Comparison of ENCODE assay signal across 36 cellular contexts in genomic region chr13:112010714-112011113, GRCh38. TPM values are rescaled to one million over a fixed set of nuclear protein-coding genes. Genes with fewer than 3 reads are reported as not detected.
"Had no signal": no experiment of that assay in that cellular context is flagged by ENCODE, and none has a peak within 500 bp of the region (broad histone marks: within the 10 kb centered on the region; RNA-seq: fewer than 3 reads in every experiment).

No MANE protein-coding gene starts in this region.

- H3K9ac ChIP-seq: neural progenitor cell had no signal

- H3K9me3 ChIP-seq: lower lobe of right lung, ovary, right lobe of liver, testis, thyroid gland, transverse colon, upper lobe of left lung, vagina had no signal

- H3K27me3 ChIP-seq: hepatocyte, left lung, ovary, right atrium auricular region, right lobe of liver, testis, thyroid gland, transverse colon, upper lobe of left lung, vagina had no signal

- H3K4me1 ChIP-seq: left lung, lower lobe of right lung, neural progenitor cell, right atrium auricular region, right lobe of liver, stomach, testis, transverse colon, upper lobe of left lung, vagina had no signal

- DNase-seq: kidney; left colon; left lung; lower lobe of right lung; mammary epithelial cell; mesendoderm; naive B cell; natural killer cell; nephron progenitor cell; ovary; right lobe of liver; stimulated activated CD4-positive, alpha-beta T cell treated with anti-CD3 and anti-CD28 coated beads, Interleukin-12 subunit alpha, Interleukin-12 subunit beta, amount 100 ng/mL, for 4 hours; stimulated activated CD4-positive, alpha-beta T cell treated with anti-CD3 and anti-CD28 coated beads, Interleukin-15, amount 100 ng/mL, for 24 hours; stimulated activated CD4-positive, alpha-beta T cell treated with anti-CD3 and anti-CD28 coated beads, Interleukin-2, amount 100 ng/mL, for 24 hours; stimulated activated CD4-positive, alpha-beta T cell treated with anti-CD3 and anti-CD28 coated beads, Interleukin-4, amount 100 ng/mL, for 1 hour; stimulated activated naive B cell treated with anti-CD40 and anti-IgM and Interleukin-4, amounts not matched to agents 10 μg/mL and 1 μg/mL and 100 μg/mL, for 72 hours; stimulated activated naive CD8-positive, alpha-beta T cell treated with anti-CD3 and anti-CD28 coated beads, Interleukin-15, Interleukin-2, amounts not matched to agents 100 U/mL and 50 U/mL, for 24 hours; stomach; testis; thyroid gland; transverse colon; upper lobe of left lung had no signal

- H3K36me3 ChIP-seq: left lung, lower lobe of right lung, neural progenitor cell, ovary, right atrium auricular region, right lobe of liver, stomach, thyroid gland, transverse colon, upper lobe of left lung, vagina had no signal

- H3K4me2 ChIP-seq: hepatocyte, neural progenitor cell, smooth muscle cell had no signal

- FAIRE-seq: islet of Langerhans, kidney had no signal

- H2AFZ ChIP-seq: hepatocyte, neural progenitor cell had no signal

- H3K4me3 ChIP-seq: hepatocyte, left lung, lower lobe of right lung, neural progenitor cell, ovary, right atrium auricular region, right lobe of liver, smooth muscle cell, stomach, testis, thyroid gland, transverse colon, upper lobe of left lung, vagina had no signal

- H3K79me2 ChIP-seq: hepatocyte had no signal

- H3K27ac ChIP-seq: hepatocyte, left lung, lower lobe of right lung, neural progenitor cell, ovary, right atrium auricular region, right lobe of liver, stomach, testis, thyroid gland, transverse colon, upper lobe of left lung, vagina had no signal

RNA-seq across cellular contexts. Expression of gene SOX1, which starts 56.2 kb away (rescaled TPM):
- total RNA-seq: hepatocyte, kidney, left lung, liver, lower lobe of right lung, mammary epithelial cell, mesothelial cell of epicardium, mononuclear cell, natural killer cell, omental fat pad, ovary, pulmonary artery endothelial cell, renal cortical epithelial cell, right atrium auricular region, right lobe of liver, skeletal muscle tissue, smooth muscle cell, stomach, transverse colon, upper lobe of left lung, urinary bladder, vagina had no signal
- polyA plus RNA-seq: liver, mammary epithelial cell, ovary, smooth muscle cell, stomach, urinary bladder had no signal
